28 cellular contexts compared by ENCODE assay signal in the genomic region with DNA sequence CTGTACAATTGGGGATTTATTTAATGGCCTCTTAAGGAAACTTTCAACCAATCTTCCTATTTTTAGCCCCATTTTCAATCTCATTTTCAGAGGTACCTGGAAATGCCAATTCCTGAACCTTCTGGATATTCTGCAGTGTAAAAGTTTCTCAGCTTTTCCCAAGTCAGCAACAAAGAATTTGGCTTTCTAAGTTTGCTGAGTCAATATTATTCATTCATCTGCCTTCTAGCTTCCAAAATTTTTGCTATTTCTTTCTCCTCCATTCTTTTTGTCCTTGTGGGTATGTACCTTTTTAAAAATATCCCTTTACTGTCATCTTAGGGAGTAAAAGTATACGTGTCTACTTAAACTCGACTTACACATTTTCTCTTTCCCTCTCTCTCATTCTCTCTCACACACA.
"Had no signal": no experiment of that assay in that cellular context is flagged by ENCODE, and none has a peak within 500 bp of the region (broad histone marks: within the 10 kb centered on the region; RNA-seq: fewer than 3 reads in every experiment).

No MANE protein-coding gene starts in this region.

- H3K4me1 ChIP-seq: colonic mucosa, esophagus muscularis mucosa, esophagus squamous epithelium, foreskin keratinocyte, gastrocnemius medialis, gastroesophageal sphincter, heart left ventricle, heart right ventricle had no signal

- FAIRE-seq: colon, endometrium, endothelial cell of umbilical vein, frontal cortex had no signal

- H3K27ac ChIP-seq: colonic mucosa, coronary artery, dorsolateral prefrontal cortex, epithelial cell of prostate, esophagus muscularis mucosa, esophagus squamous epithelium, foreskin keratinocyte, gastrocnemius medialis, gastroesophageal sphincter, heart left ventricle, heart right ventricle had no signal

- H3K27me3 ChIP-seq: colonic mucosa, dorsolateral prefrontal cortex, esophagus muscularis mucosa, esophagus squamous epithelium, foreskin keratinocyte, gastrocnemius medialis, gastroesophageal sphincter, heart right ventricle had no signal

- DNase-seq: colonic mucosa; cortex of kidney; dermis blood vessel endothelial cell; dorsolateral prefrontal cortex; effector CD4-positive, alpha-beta T cell; effector CD8-positive, alpha-beta T cell; effector memory CD4-positive, alpha-beta T cell; effector memory CD8-positive, alpha-beta T cell; endodermal cell; erythroblast; esophagus squamous epithelium; foreskin fibroblast; foreskin keratinocyte; foreskin melanocyte; gastrocnemius medialis; glutamatergic neuron; head of caudate nucleus; heart left ventricle; heart right ventricle had no signal

- ATAC-seq: effector memory CD8-positive, alpha-beta T cell; esophagus mucosa; foreskin keratinocyte; gastrocnemius medialis; gastroesophageal sphincter; heart left ventricle; heart right ventricle had no signal

- H3K36me3 ChIP-seq: colonic mucosa, esophagus muscularis mucosa, esophagus squamous epithelium, gastrocnemius medialis, gastroesophageal sphincter, heart left ventricle, heart right ventricle had no signal

- H3K4me3 ChIP-seq: colonic mucosa, coronary artery, dorsolateral prefrontal cortex, esophagus muscularis mucosa, esophagus squamous epithelium, gastrocnemius medialis, gastroesophageal sphincter, heart left ventricle, heart right ventricle had no signal

- H3K9me3 ChIP-seq: colonic mucosa, esophagus muscularis mucosa, esophagus squamous epithelium, gastrocnemius medialis, gastroesophageal sphincter, heart right ventricle had no signal
